21 cellular contexts compared by ENCODE assay signal in the genomic region with DNA sequence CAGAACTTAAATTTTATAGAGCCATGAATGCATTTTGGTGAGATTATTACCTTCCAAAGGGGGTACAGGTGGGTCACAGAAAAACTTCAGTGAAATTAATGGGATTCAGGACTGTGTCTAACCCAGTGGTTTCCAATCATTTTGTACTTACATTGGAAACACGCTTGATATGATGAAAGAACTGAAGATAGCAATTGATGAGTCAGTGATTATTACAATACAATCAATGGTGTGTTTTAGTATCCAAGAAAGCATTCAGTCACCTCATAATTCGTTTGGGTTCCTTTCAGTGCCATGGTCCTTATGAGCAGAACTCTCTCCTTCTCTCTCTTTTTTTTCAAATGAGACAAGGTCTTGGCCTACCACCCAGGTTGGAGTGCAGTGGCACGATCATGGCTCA.
DNase-seq lines count a peak whose midpoint lies in the region; ATAC-seq, FAIRE-seq and TF ChIP-seq lines count a peak whose summit lies in the region.
"Had no signal": no experiment of that assay in that cellular context is flagged by ENCODE, and none has a peak within 500 bp of the region (broad histone marks: within the 10 kb centered on the region; RNA-seq: fewer than 3 reads in every experiment).

No MANE protein-coding gene starts in this region.

- ATAC-seq in HepG2 (no peak), right lobe of liver (no peak), T-helper 17 cell (no peak), omental fat pad (ENCODE audit: low FRiP score) (no peak), left colon (no peak)
- ATAC-seq: GM12878 had no signal

- no peak overlapping the region for H3K4me3 Mint-ChIP-seq in T-helper 17 cell
- H3K4me3 Mint-ChIP-seq: CD4-positive, CD25-positive, alpha-beta regulatory T cell; CD8-positive, alpha-beta memory T cell; H9 had no signal

- H3K36me3 ChIP-seq in HepG2 (replicated peaks in 1 of 2; ENCODE audit: control insufficient read depth in 1 of 2, insufficient read depth in 2 of 2, low read length in 2 of 2) (no peaks in the 10 kb centered on the region), right lobe of liver (no peaks in the 10 kb centered on the region), muscle layer of colon (ENCODE audit: insufficient read depth, low read length) (no peaks in the 10 kb centered on the region), stomach smooth muscle (ENCODE audit: control insufficient read depth in 2 of 2, insufficient read depth in 2 of 2, low read length in 2 of 2) (no peaks in the 10 kb centered on the region)
- H3K36me3 ChIP-seq: BE2C had no signal

- in situ Hi-C loops in HepG2 (cut with HindIII; ENCODE audit: extremely low pct_ligation_motif_present, low pct_unique_long_range_greater_than_20kb), result no loop called here

- H3K4me3 ChIP-seq in HepG2 (replicated peaks in 1 of 3; ENCODE audit: insufficient read depth in 1 of 3, low read depth in 2 of 3, low read length in 3 of 3) (no peak overlapping the region), right lobe of liver (no peak overlapping the region), muscle layer of colon (ENCODE audit: low read depth in 1 of 2, low read length in 2 of 2) (no peak overlapping the region), stomach smooth muscle (ENCODE audit: low read length in 2 of 2) (no peak overlapping the region)
- H3K4me3 ChIP-seq: GM12878 had no signal

- H3K9ac ChIP-seq in HepG2 (ENCODE audit: insufficient read depth, low read depth, low read length) (no peak overlapping the region), muscle layer of colon (ENCODE audit: low read length) (no peak overlapping the region), stomach smooth muscle (ENCODE audit: low read length in 2 of 2) (no peak overlapping the region)

- TF ChIP-seq EP300 in HepG2 (IDR thresholded peaks at IDR 0.05; ENCODE audit: low read depth in 2 of 2, low read length in 2 of 2) (no peak), HepG2 (CRISPR knock-in tag; IDR thresholded peaks at IDR 0.05; ENCODE audit: borderline replicate concordance) (no peak)

- H3K79me2 ChIP-seq in HepG2 (ENCODE audit: insufficient read depth, low read length), result no peaks in the 10 kb centered on the region

- 3% methylated on average over 3 of the region's 3 CpGs for WGBS in HepG2 (ENCODE audit: low lambda C conversion rate)
- 85% methylated on average over 3 of the region's 3 CpGs for WGBS in right lobe of liver (ENCODE audit: insufficient coverage, low coverage, low lambda C conversion rate, missing lambda C conversion rate)

- TF ChIP-seq POLR2A in HepG2 (IDR thresholded peaks at IDR 0.05; ENCODE audit: insufficient read depth in 1 of 2, low read depth in 2 of 2, low read length in 2 of 2) (no peak), right lobe of liver (IDR thresholded peaks at IDR 0.05) (no peak)

- H2AFZ ChIP-seq in HepG2 (ENCODE audit: low read length), result no peak overlapping the region

- H3K4me2 ChIP-seq in HepG2 (ENCODE audit: low read depth, low read length), result no peak overlapping the region

- TF ChIP-seq RAD21 in HepG2 (CRISPR knock-in tag; IDR thresholded peaks at IDR 0.05), result no peak

- H3K36me3 Mint-ChIP-seq in T-helper 17 cell (ENCODE audit: low read depth), result no peaks in the 10 kb centered on the region
- H3K36me3 Mint-ChIP-seq: CD4-positive, CD25-positive, alpha-beta regulatory T cell; CD8-positive, alpha-beta memory T cell had no signal

- no peaks in the 10 kb centered on the region for H3K4me1 ChIP-seq in HepG2 (ENCODE audit: insufficient read depth, low read length)
- no peaks in the 10 kb centered on the region for H3K4me1 ChIP-seq in right lobe of liver
- peaks cover 50% of the 10 kb centered on the region for H3K4me1 ChIP-seq in muscle layer of colon (ENCODE audit: insufficient read depth, low read length)
- peaks cover 43% of the 10 kb centered on the region for H3K4me1 ChIP-seq in stomach smooth muscle (ENCODE audit: control insufficient read depth, insufficient read depth, low read length)

- peaks cover 0 to 26% of the 10 kb centered on the region in 2 experiments; a peak in 3 of 5 replicates for H3K27me3 ChIP-seq in HepG2 (ENCODE audit: control insufficient read depth in 1 of 2, insufficient read depth in 2 of 2, low read length in 2 of 2)
- no peaks in the 10 kb centered on the region for H3K27me3 ChIP-seq in right lobe of liver
- no peaks in the 10 kb centered on the region for H3K27me3 ChIP-seq in muscle layer of colon (ENCODE audit: control insufficient read depth in 1 of 2, insufficient read depth in 2 of 2, low read length in 2 of 2)
- H3K27me3 ChIP-seq in stomach smooth muscle (ENCODE audit: control insufficient read depth in 1 of 2, insufficient read depth in 2 of 2, low read length in 2 of 2), result no peaks in the 10 kb centered on the region
- H3K27me3 ChIP-seq: BE2C had no signal

- TF ChIP-seq CTCF in HepG2 (CRISPR knock-in tag; IDR thresholded peaks at IDR 0.05) (no peak), right lobe of liver (IDR thresholded peaks at IDR 0.05) (no peak), omental fat pad (IDR thresholded peaks at IDR 0.05) (no peak)

- DNase-seq in HepG2 (ENCODE audit: low spot score), result no peak
- DNase-seq in right lobe of liver, result no peak
- DNase-seq in T-helper 17 cell, result no peak
- no peak for DNase-seq in omental fat pad (ENCODE audit: low spot score)
- DNase-seq in SW480 (ENCODE audit: low spot score), result no peak
- DNase-seq in left colon, result no peak
- DNase-seq: 8988T; ACHN; BE2C; C1 segment of cervical spinal cord; CD4-positive, CD25-positive, alpha-beta regulatory T cell; CD8-positive, alpha-beta memory T cell; COR-L47; DMS 273 treated with DMSO at 0.1 percent for 48 hours; DND-41; EL; H9 had no signal

- POLR2A ChIA-PET in HepG2 (lab: Yijun Ruan, JAX), result no interaction called here

- H3K27ac ChIP-seq in HepG2 (ENCODE audit: extremely low read length, insufficient read depth, low read length) (no peak overlapping the region), right lobe of liver (no peak overlapping the region), muscle layer of colon (ENCODE audit: low read depth, low read length) (peak overlapping the region; percentile 5), stomach smooth muscle (ENCODE audit: low read length) (peak overlapping the region; percentile 53)

- BruUV-seq in HepG2 (replicated peaks; lab: Mats Ljungman, UMichigan), result no TSS peak

- H4K20me1 ChIP-seq in HepG2 (ENCODE audit: insufficient read depth, low read length), result no peaks in the 10 kb centered on the region

- no peaks in the 10 kb centered on the region for H3K9me3 ChIP-seq in HepG2 (ENCODE audit: low read length)
- no peaks in the 10 kb centered on the region for H3K9me3 ChIP-seq in right lobe of liver
- H3K9me3 ChIP-seq in muscle layer of colon (ENCODE audit: low read length), result no peaks in the 10 kb centered on the region
- H3K9me3 ChIP-seq in stomach smooth muscle (ENCODE audit: control insufficient read depth in 2 of 2, low read length in 2 of 2), result no peaks in the 10 kb centered on the region
- H3K9me3 ChIP-seq in T-helper 17 cell (ENCODE audit: control insufficient read depth, low read length, poor library complexity, severe bottlenecking), result no peaks in the 10 kb centered on the region
- H3K9me3 ChIP-seq: BE2C had no signal

- H3K27ac Mint-ChIP-seq in T-helper 17 cell, result no peak overlapping the region
- H3K27ac Mint-ChIP-seq: CD4-positive, CD25-positive, alpha-beta regulatory T cell; CD8-positive, alpha-beta memory T cell; H9 had no signal

- CTCF ChIA-PET in HepG2 (lab: Yijun Ruan, JAX; ENCODE audit: low intra/inter-chr PET ratio, low total read pairs), result no interaction called here

- peaks cover 2% of the 10 kb centered on the region for H3K4me1 Mint-ChIP-seq in T-helper 17 cell
- H3K4me1 Mint-ChIP-seq: CD4-positive, CD25-positive, alpha-beta regulatory T cell; CD8-positive, alpha-beta memory T cell had no signal

- no peak for FAIRE-seq in HepG2 (lab: Jason Lieb, UNC)
- FAIRE-seq: GM12878, H1 had no signal

- intact Hi-C loops in HepG2 (cut with micrococcal nuclease; ENCODE audit: unreplicated experiment), result no loop called here
- intact Hi-C loops in right lobe of liver (cut with DNase I), result no loop called here
- intact Hi-C loops in left colon (cut with DNase I, micrococcal nuclease), result no loop called here

- peaks cover 50% of the 10 kb centered on the region for H3K27me3 Mint-ChIP-seq in T-helper 17 cell

TF ChIP-seq in HepG2, 621 proteins besides CTCF, POLR2A, EP300 and RAD21:
- peak; percentile 75 for TF ChIP-seq MAFF (IDR thresholded peaks at IDR 0.05; ENCODE audit: low read depth, low read length)
- TF ChIP-seq MAFK (conservative IDR thresholded peaks at IDR 0.05 in 1 of 2, IDR thresholded peaks at IDR 0.05 in 1 of 2; ENCODE audit: low read length in 2 of 2), result peak; percentile 75 to 78
- no peak for TF ChIP-seq SMARCE1 (IDR thresholded peaks at IDR 0.05; ENCODE audit: borderline replicate concordance)

Comparison
In these comparisons a context has a peak if more than half of its experiments do, and no peak if none do; other contexts are left out.
1. H3K27ac ChIP-seq: peak in muscle layer of colon (single experiment) and stomach smooth muscle (single experiment); none in HepG2 (single experiment) and right lobe of liver (0 of 3).